Comparison of ENCODE assay signal across 9 cellular contexts in genomic region chr19:35211545-35212230, GRCh38. TPM values are rescaled to one million over a fixed set of nuclear protein-coding genes. Genes with fewer than 3 reads are reported as not detected.
DNase-seq lines count a peak whose midpoint lies in the region; ATAC-seq and TF ChIP-seq lines count a peak whose summit lies in the region.
"Had no signal": no experiment of that assay in that cellular context is flagged by ENCODE, and none has a peak within 500 bp of the region (broad histone marks: within the 10 kb centered on the region; RNA-seq: fewer than 3 reads in every experiment).

No MANE protein-coding gene starts in this region.

- 0 out of 2 replicates have a peak, but pooled peaks cover 2% of the 10 kb centered on the region for H3K4me1 ChIP-seq in H9 (ENCODE audit: insufficient read depth, low read length)
- peaks cover 0 to 20% (median 15%) of the 10 kb centered on the region in 3 donors for H3K4me1 ChIP-seq in gastroesophageal sphincter

- peak overlapping the region in 2 of 3 experiments; percentile 56 to 57; a peak in 2 of 7 replicates for H3K27ac Mint-ChIP-seq in H9

- H3K14ac ChIP-seq in H9 (ENCODE audit: insufficient read depth, low read length) = no peak overlapping the region

- H2BK5ac ChIP-seq in H9 (ENCODE audit: insufficient read length, low read length) = no peak overlapping the region

- DNase-seq in H9 = no peak
- DNase-seq in activated CD8-positive, alpha-beta memory T cell treated with anti-CD3 and anti-CD28 coated beads for 24 hours = peak; percentile 78
- DNase-seq in stimulated activated CD8-positive, alpha-beta memory T cell treated with anti-CD3 and anti-CD28 coated beads, Interleukin-15, amount 100 ng/mL, for 24 hours (ENCODE audit: low read depth) = peak; percentile 21
- DNase-seq in inferior parietal cortex (ENCODE audit: extremely low spot score) = no peak
- DNase-seq in cerebellar nuclear complex (lab: John Stamatoyannopoulos, UW) = no peak

- no peak overlapping the region for H3K9ac ChIP-seq in H9 (ENCODE audit: extremely low read depth, insufficient read length, low read length)

- H2BK120ac ChIP-seq in H9 (ENCODE audit: low read depth, low read length, poor library complexity, severe bottlenecking) = no peak overlapping the region

- H3K18ac ChIP-seq in H9 (ENCODE audit: insufficient read length, low read depth, low read length) = no peak overlapping the region

- no peaks in the 10 kb centered on the region; the same call in 1 of the 2 replicates for H3K27me3 Mint-ChIP-seq in H9 (ENCODE audit: low read depth)

- H3K27ac ChIP-seq in H9 (ENCODE audit: insufficient read length, low read depth, low read length) = no peak overlapping the region
- H3K27ac ChIP-seq in gastroesophageal sphincter = peak overlapping the region in 3 of 4 donors; percentile 48 to 78 (median 62)
- H3K27ac ChIP-seq: epithelial cell of prostate had no signal

- H3K4me3 ChIP-seq in gastroesophageal sphincter = no peak overlapping the region

- no peak overlapping the region for H2AK5ac ChIP-seq in H9 (ENCODE audit: insufficient read length, low read length)

- ATAC-seq in gastroesophageal sphincter (peak; percentile 66), GM21576 (IDR thresholded peaks at IDR 0.05; ENCODE audit: unreplicated experiment) (no peak), GM18511 (IDR thresholded peaks at IDR 0.05; ENCODE audit: unreplicated experiment) (no peak)

- H3K56ac ChIP-seq in H9 (ENCODE audit: insufficient read length, low read depth, low read length) = no peak overlapping the region

- no peak for TF ChIP-seq EP300 in gastroesophageal sphincter (IDR thresholded peaks at IDR 0.05)

- no peaks in the 10 kb centered on the region for H4K20me1 ChIP-seq in H9 (ENCODE audit: control insufficient read depth, insufficient read depth, insufficient read length)

- no peaks in the 10 kb centered on the region for H3K36me3 Mint-ChIP-seq in H9 (ENCODE audit: insufficient read depth in 1 of 3, low read depth in 3 of 3)

- TF ChIP-seq CTCF in H9 (conservative IDR thresholded peaks at IDR 0.05) = no peak
- TF ChIP-seq CTCF in gastroesophageal sphincter (IDR thresholded peaks at IDR 0.05) = no peak

- no peak overlapping the region for H2BK20ac ChIP-seq in H9 (ENCODE audit: low read depth, low read length, poor library complexity, severe bottlenecking)

- peaks cover 13 to 16% of the 10 kb centered on the region in 2 experiments for H3K4me1 Mint-ChIP-seq in H9

- H2AFZ ChIP-seq in H9 (ENCODE audit: low read length) = no peak overlapping the region

- H3K27me3 ChIP-seq in H9 (ENCODE audit: insufficient read depth, low read length) (no peaks in the 10 kb centered on the region), gastroesophageal sphincter (no peaks in the 10 kb centered on the region)

- no peak overlapping the region for H4K91ac ChIP-seq in H9 (ENCODE audit: insufficient read length, low read depth, low read length)

- H4K8ac ChIP-seq in H9 (replicated peaks; ENCODE audit: insufficient read length, low read depth, low read length) = no peak overlapping the region

- no peaks in the 10 kb centered on the region for H3K9me3 ChIP-seq in H9 (ENCODE audit: control insufficient read depth, low read depth, low read length)
- no peaks in the 10 kb centered on the region for H3K9me3 ChIP-seq in gastroesophageal sphincter

- TF ChIP-seq POLR2A in gastroesophageal sphincter (IDR thresholded peaks at IDR 0.05) = no peak

- H3T11ph ChIP-seq in H9 (ENCODE audit: low read length) = no peak overlapping the region

- no peaks in the 10 kb centered on the region for H3K36me3 ChIP-seq in gastroesophageal sphincter

- H2BK15ac ChIP-seq in H9 (ENCODE audit: low read depth, low read length) = no peak overlapping the region

- H3K4me3 Mint-ChIP-seq in H9 = no peak overlapping the region; a peak in 1 of 5 replicates

- no peak overlapping the region for H4K5ac ChIP-seq in H9 (ENCODE audit: insufficient read length, low read depth, low read length)

- no peaks in the 10 kb centered on the region for H3K79me2 ChIP-seq in H9 (ENCODE audit: insufficient read depth, low read length)

- peaks cover 0 to 2% of the 10 kb centered on the region in 2 experiments; a peak in 3 of 5 replicates for H3K9me3 Mint-ChIP-seq in H9

- H3K4me2 ChIP-seq in H9 (ENCODE audit: insufficient read depth, insufficient read length, low read length) = no peak overlapping the region

- no peaks in the 10 kb centered on the region for H3K79me1 ChIP-seq in H9 (ENCODE audit: insufficient read depth, low read depth, low read length, poor library complexity, severe bottlenecking)

- no peak overlapping the region for H3K23ac ChIP-seq in H9 (ENCODE audit: insufficient read length, low read depth, low read length)

- no peak overlapping the region for H2BK12ac ChIP-seq in H9 (ENCODE audit: insufficient read length, low read depth, low read length)

- H3K4ac ChIP-seq in H9 (ENCODE audit: low read depth, low read length) = peak overlapping the region; percentile 6; the same call in 1 of the 2 replicates

- H3K23me2 ChIP-seq in H9 (ENCODE audit: insufficient read length, low read depth, low read length, poor library complexity, severe bottlenecking) = no peaks in the 10 kb centered on the region

- WGBS in H9 (ENCODE audit: extremely low coverage, insufficient read length, low lambda C conversion rate) = no CpG with 5 or more reads among the region's 7 CpGs
- WGBS in gastroesophageal sphincter (ENCODE audit: low coverage in 1 of 2), 2 donors = no CpG with 5 or more reads among the region's 7 CpGs

RNA-seq across cellular contexts. Expression of gene FAM187B, which starts 16.9 kb away (rescaled TPM):
- total RNA-seq in H9 (2021) (not detected in 2 replicates), gastroesophageal sphincter (not detected)

RNA-seq across cellular contexts. Expression of gene LSR, which starts 37.1 kb away (rescaled TPM):
- total RNA-seq in H9 (2021) (151 and 152 TPM in 2 replicates), gastroesophageal sphincter (1 to 10 TPM; 3.3 to 6.6 (median 5.2) TPM)

RNA-seq across cellular contexts. Expression of gene USF2, which starts 57.1 kb away (rescaled TPM):
- total RNA-seq in H9 (2021) (113 and 123 TPM in 2 replicates), gastroesophageal sphincter (100 to 1,000 TPM in 1 of 4 donors, 10 to 100 TPM in 3; 75.1 to 137 (median 93.0) TPM)

RNA-seq across cellular contexts. Expression of gene FXYD5, which starts 57.2 kb away (rescaled TPM):
- total RNA-seq in H9 (2021) (83.7 and 100 TPM in 2 replicates), gastroesophageal sphincter (10 to 100 TPM; 18.8 to 42.5 (median 33.0) TPM)

Comparison
In these comparisons a context has a peak if more than half of its experiments do, and no peak if none do; other contexts are left out.
1. DNase-seq: peak in activated CD8-positive, alpha-beta memory T cell treated with anti-CD3 and anti-CD28 coated beads for 24 hours (single experiment) and stimulated activated CD8-positive, alpha-beta memory T cell treated with anti-CD3 and anti-CD28 coated beads, Interleukin-15, amount 100 ng/mL, for 24 hours (single experiment); none in H9 (single experiment), inferior parietal cortex (single experiment) and cerebellar nuclear complex (0 of 2).
2. RNA of gene LSR, which starts 37.1 kb away (total RNA-seq): 151 to 152 TPM in H9; 3.3 to 6.6 TPM in gastroesophageal sphincter; every median in the first group is over 10 times any median in the second.